10 cellular contexts compared by ENCODE assay signal in the genomic region with DNA sequence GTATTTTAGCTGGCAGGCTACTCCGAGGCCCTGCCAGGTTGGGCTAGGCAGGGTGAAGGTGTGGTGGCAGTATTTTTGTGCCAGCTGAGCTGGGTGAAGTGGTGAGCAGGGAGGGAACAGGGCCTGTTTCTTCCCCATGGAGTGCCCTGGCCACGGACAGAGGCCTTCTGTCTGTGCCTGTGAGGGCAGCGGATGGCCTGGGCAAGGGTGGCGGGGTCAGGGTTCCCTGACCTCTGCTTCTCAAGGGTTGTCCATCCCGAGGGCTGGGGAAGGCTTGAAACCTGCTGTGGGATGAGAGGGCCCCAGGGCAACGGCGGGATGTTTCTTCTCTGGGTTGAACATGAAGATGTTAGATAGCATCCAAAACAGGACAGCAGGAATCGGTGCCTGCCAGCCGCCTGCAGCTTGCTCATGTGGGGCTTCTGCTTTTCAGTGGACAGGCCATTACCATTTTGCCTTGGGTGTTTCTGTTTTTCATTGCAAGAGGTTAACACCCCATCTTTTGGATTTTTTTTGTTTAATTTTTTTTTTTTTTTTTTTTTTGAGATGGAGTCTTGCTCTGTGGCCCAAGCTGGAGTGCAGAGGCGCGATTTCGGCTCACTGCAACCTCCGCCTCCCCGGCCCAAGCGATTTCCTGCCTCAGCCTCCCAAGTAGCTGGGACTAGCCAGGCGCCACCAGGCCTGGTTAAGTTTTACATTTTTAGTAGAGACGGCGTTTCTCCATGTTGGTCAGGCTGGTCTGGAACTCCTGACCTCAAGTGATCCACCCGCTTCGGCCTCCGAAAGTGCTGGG. TPM values are rescaled to one million over a fixed set of nuclear protein-coding genes. Genes with fewer than 3 reads are reported as not detected.
DNase-seq lines count a peak whose midpoint lies in the region; ATAC-seq and TF ChIP-seq lines count a peak whose summit lies in the region.
"Had no signal": no experiment of that assay in that cellular context is flagged by ENCODE, and none has a peak within 500 bp of the region (broad histone marks: within the 10 kb centered on the region; RNA-seq: fewer than 3 reads in every experiment).

No MANE protein-coding gene starts in this region.

- H3K27me3 Mint-ChIP-seq in natural killer cell (ENCODE audit: low read depth in 2 of 2) (no peaks in the 10 kb centered on the region), immature natural killer cell (ENCODE audit: low read depth in 3 of 3) (peaks cover 3 to 5% (median 5%) of the 10 kb centered on the region in 3 donors)
- H3K27me3 Mint-ChIP-seq in natural killer cell treated with Interleukin-12 subunit alpha and Interleukin-12 subunit beta and Interleukin-15 and Interleukin-18, amount 100 ng/mL, for 72 hours: no peaks in the 10 kb centered on the region
- H3K27me3 Mint-ChIP-seq in activated T-helper 2 cell treated with anti-CD3 and anti-CD28 coated beads, Interferon-gamma antibody, Interleukin-2, Interleukin-4, amounts not matched to agents 10 μg/mL and 5 μg/mL and 100 μg/mL, durations not matched to agents 14 hours and 24 hours and 36 hours (ENCODE audit: low read depth): no peaks in the 10 kb centered on the region
- no peaks in the 10 kb centered on the region for H3K27me3 Mint-ChIP-seq in stimulated activated naive B cell treated with anti-CD40 and anti-IgM and Interleukin-4, amounts not matched to agents 10 μg/mL and 1 μg/mL and 100 μg/mL, for 72 hours

- no peak for ATAC-seq in natural killer cell
- no peak for ATAC-seq in natural killer cell treated with Interleukin-12 subunit alpha and Interleukin-12 subunit beta and Interleukin-15 and Interleukin-18, amount 100 ng/mL, for 72 hours
- ATAC-seq in stimulated activated naive B cell treated with anti-CD40 and anti-IgM and Interleukin-4, amounts not matched to agents 10 μg/mL and 1 μg/mL and 100 μg/mL, for 72 hours (replicated peaks): no peak
- ATAC-seq: psoas muscle had no signal

- no peak for TF ChIP-seq CTCF in natural killer cell (IDR thresholded peaks at IDR 0.05)

- H3K4me1 Mint-ChIP-seq in natural killer cell (peaks cover 40 to 50% of the 10 kb centered on the region in 2 donors), immature natural killer cell (peaks cover 43 to 45% of the 10 kb centered on the region in 2 donors)
- peaks cover 20 to 28% of the 10 kb centered on the region in 2 donors for H3K4me1 Mint-ChIP-seq in natural killer cell treated with Interleukin-12 subunit alpha and Interleukin-12 subunit beta and Interleukin-15 and Interleukin-18, amount 100 ng/mL, for 72 hours (ENCODE audit: low read depth in 2 of 2)
- H3K4me1 Mint-ChIP-seq in activated T-helper 2 cell treated with anti-CD3 and anti-CD28 coated beads, Interferon-gamma antibody, Interleukin-2, Interleukin-4, amounts not matched to agents 10 μg/mL and 5 μg/mL and 100 μg/mL, durations not matched to agents 14 hours and 24 hours and 36 hours (ENCODE audit: low read depth): peaks cover 11% of the 10 kb centered on the region
- peaks cover 28 to 48% of the 10 kb centered on the region in 2 donors for H3K4me1 Mint-ChIP-seq in stimulated activated naive B cell treated with anti-CD40 and anti-IgM and Interleukin-4, amounts not matched to agents 10 μg/mL and 1 μg/mL and 100 μg/mL, for 72 hours

- H3K27ac Mint-ChIP-seq in natural killer cell: peak overlapping the region; percentile 68 to 86
- peak overlapping the region in 1 of 2 donors; percentile 86 for H3K27ac Mint-ChIP-seq in natural killer cell treated with Interleukin-12 subunit alpha and Interleukin-12 subunit beta and Interleukin-15 and Interleukin-18, amount 100 ng/mL, for 72 hours
- H3K27ac Mint-ChIP-seq in activated T-helper 2 cell treated with anti-CD3 and anti-CD28 coated beads, Interferon-gamma antibody, Interleukin-2, Interleukin-4, amounts not matched to agents 10 μg/mL and 5 μg/mL and 100 μg/mL, durations not matched to agents 14 hours and 24 hours and 36 hours: peak overlapping the region; percentile 22
- peak overlapping the region; percentile 28 to 81 (median 70) for H3K27ac Mint-ChIP-seq in immature natural killer cell
- H3K27ac Mint-ChIP-seq in stimulated activated naive B cell treated with anti-CD40 and anti-IgM and Interleukin-4, amounts not matched to agents 10 μg/mL and 1 μg/mL and 100 μg/mL, for 72 hours: no peak overlapping the region

- intact Hi-C loops in natural killer cell (cut with micrococcal nuclease): no loop called here
- intact Hi-C loops in activated T-helper 2 cell treated with anti-CD3 and anti-CD28 coated beads, Interferon-gamma antibody, Interleukin-2, Interleukin-4, amounts not matched to agents 10 μg/mL and 5 μg/mL and 100 μg/mL, durations not matched to agents 14 hours and 24 hours and 36 hours (cut with micrococcal nuclease): no loop called here

- H3K4me3 Mint-ChIP-seq in natural killer cell (peak overlapping the region; percentile 28), immature natural killer cell (peak overlapping the region in 2 of 5 donors; percentile 9 to 21)
- H3K4me3 Mint-ChIP-seq in natural killer cell treated with Interleukin-12 subunit alpha and Interleukin-12 subunit beta and Interleukin-15 and Interleukin-18, amount 100 ng/mL, for 72 hours: no peak overlapping the region
- no peak overlapping the region for H3K4me3 Mint-ChIP-seq in activated T-helper 2 cell treated with anti-CD3 and anti-CD28 coated beads, Interferon-gamma antibody, Interleukin-2, Interleukin-4, amounts not matched to agents 10 μg/mL and 5 μg/mL and 100 μg/mL, durations not matched to agents 14 hours and 24 hours and 36 hours (ENCODE audit: low read depth)
- H3K4me3 Mint-ChIP-seq in stimulated activated naive B cell treated with anti-CD40 and anti-IgM and Interleukin-4, amounts not matched to agents 10 μg/mL and 1 μg/mL and 100 μg/mL, for 72 hours: peak overlapping the region in 1 of 2 donors; percentile 25

- DNase-seq in natural killer cell: no peak
- no peak for DNase-seq in natural killer cell treated with Interleukin-12 subunit alpha and Interleukin-12 subunit beta and Interleukin-15 and Interleukin-18, amount 100 ng/mL, for 72 hours (ENCODE audit: low spot score)
- no peak for DNase-seq in activated T-helper 2 cell treated with anti-CD3 and anti-CD28 coated beads, Interferon-gamma antibody, Interleukin-2, Interleukin-4, amounts not matched to agents 10 μg/mL and 5 μg/mL and 100 μg/mL, durations not matched to agents 14 hours and 24 hours and 36 hours (ENCODE audit: low spot score)
- DNase-seq in immature natural killer cell: no peak
- DNase-seq in NCI-H2029 (lab: John Stamatoyannopoulos, UW): no peak
- no peak for DNase-seq in stimulated activated naive B cell treated with anti-CD40 and anti-IgM and Interleukin-4, amounts not matched to agents 10 μg/mL and 1 μg/mL and 100 μg/mL, for 72 hours
- no peak for DNase-seq in activated naive CD4-positive, alpha-beta T cell treated with anti-CD3 and anti-CD28 coated beads, Interleukin-2, amount 50 U/mL, for 16 hours
- no peak for DNase-seq in stimulated activated CD4-positive, alpha-beta T cell treated with anti-CD3 and anti-CD28 coated beads, Interleukin-2, amount 100 ng/mL, for 24 hours
- DNase-seq: psoas muscle had no signal

- H3K9me3 Mint-ChIP-seq in natural killer cell: no peaks in the 10 kb centered on the region
- H3K9me3 Mint-ChIP-seq in natural killer cell treated with Interleukin-12 subunit alpha and Interleukin-12 subunit beta and Interleukin-15 and Interleukin-18, amount 100 ng/mL, for 72 hours: no peaks in the 10 kb centered on the region
- H3K9me3 Mint-ChIP-seq in activated T-helper 2 cell treated with anti-CD3 and anti-CD28 coated beads, Interferon-gamma antibody, Interleukin-2, Interleukin-4, amounts not matched to agents 10 μg/mL and 5 μg/mL and 100 μg/mL, durations not matched to agents 14 hours and 24 hours and 36 hours: no peaks in the 10 kb centered on the region
- H3K9me3 Mint-ChIP-seq in immature natural killer cell: no peaks in the 10 kb centered on the region
- H3K9me3 Mint-ChIP-seq in stimulated activated naive B cell treated with anti-CD40 and anti-IgM and Interleukin-4, amounts not matched to agents 10 μg/mL and 1 μg/mL and 100 μg/mL, for 72 hours: no peaks in the 10 kb centered on the region

- H3K36me3 Mint-ChIP-seq in natural killer cell (no peaks in the 10 kb centered on the region), immature natural killer cell (peaks cover 0 to 3% (median 0%) of the 10 kb centered on the region in 3 donors)
- no peaks in the 10 kb centered on the region for H3K36me3 Mint-ChIP-seq in natural killer cell treated with Interleukin-12 subunit alpha and Interleukin-12 subunit beta and Interleukin-15 and Interleukin-18, amount 100 ng/mL, for 72 hours
- peaks cover 32% of the 10 kb centered on the region for H3K36me3 Mint-ChIP-seq in activated T-helper 2 cell treated with anti-CD3 and anti-CD28 coated beads, Interferon-gamma antibody, Interleukin-2, Interleukin-4, amounts not matched to agents 10 μg/mL and 5 μg/mL and 100 μg/mL, durations not matched to agents 14 hours and 24 hours and 36 hours (ENCODE audit: low read depth)
- peaks cover 31 to 40% of the 10 kb centered on the region in 2 donors for H3K36me3 Mint-ChIP-seq in stimulated activated naive B cell treated with anti-CD40 and anti-IgM and Interleukin-4, amounts not matched to agents 10 μg/mL and 1 μg/mL and 100 μg/mL, for 72 hours

RNA-seq across cellular contexts. Expression of a gene that starts 3.3 kb away (rescaled TPM):
- total RNA-seq in natural killer cell: 100 to 1,000 TPM; 104 to 125 (median 112) TPM
- 100 to 1,000 TPM in 1 of 2 donors, 10 to 100 TPM in 1; 93.4 to 252 TPM for total RNA-seq in natural killer cell treated with Interleukin-12 subunit alpha and Interleukin-12 subunit beta and Interleukin-15 and Interleukin-18, amount 100 ng/mL, for 72 hours
- total RNA-seq in activated T-helper 2 cell treated with anti-CD3 and anti-CD28 coated beads, Interferon-gamma antibody, Interleukin-2, Interleukin-4, amounts not matched to agents 10 μg/mL and 5 μg/mL and 100 μg/mL, durations not matched to agents 14 hours and 24 hours and 36 hours: 170 and 172 TPM in 2 replicates
- polyA plus RNA-seq in immature natural killer cell: 1 to 10 TPM in 2 of 3 donors, under 1 TPM in 1; 0.82 to 3.0 (median 2.8) TPM

RNA-seq across cellular contexts. Expression of a gene that starts 24.6 kb away (rescaled TPM):
- 1 to 10 TPM in 2 of 3 donors, under 1 TPM in 1; 0.23 to 1.9 (median 1.8) TPM for total RNA-seq in natural killer cell
- 1 to 10 TPM; 2.7 to 3.7 TPM for total RNA-seq in natural killer cell treated with Interleukin-12 subunit alpha and Interleukin-12 subunit beta and Interleukin-15 and Interleukin-18, amount 100 ng/mL, for 72 hours
- total RNA-seq in activated T-helper 2 cell treated with anti-CD3 and anti-CD28 coated beads, Interferon-gamma antibody, Interleukin-2, Interleukin-4, amounts not matched to agents 10 μg/mL and 5 μg/mL and 100 μg/mL, durations not matched to agents 14 hours and 24 hours and 36 hours: 4.7 and 5.0 TPM in 2 replicates
- polyA plus RNA-seq in immature natural killer cell: 1 to 10 TPM in 1 of 3 donors, under 1 TPM in 2; 0.52 to 1.0 (median 0.79) TPM
- total RNA-seq: RPMI7951 had no signal

RNA-seq across cellular contexts. Expression of a gene that starts 51.7 kb away (rescaled TPM):
- 1 to 10 TPM; 1.7 to 4.6 (median 2.0) TPM for total RNA-seq in natural killer cell
- total RNA-seq in natural killer cell treated with Interleukin-12 subunit alpha and Interleukin-12 subunit beta and Interleukin-15 and Interleukin-18, amount 100 ng/mL, for 72 hours: 1 to 10 TPM in 1 of 2 donors, under 1 TPM in 1; 0.98 to 2.2 TPM
- 0.16 and 0.55 TPM in 2 replicates for total RNA-seq in activated T-helper 2 cell treated with anti-CD3 and anti-CD28 coated beads, Interferon-gamma antibody, Interleukin-2, Interleukin-4, amounts not matched to agents 10 μg/mL and 5 μg/mL and 100 μg/mL, durations not matched to agents 14 hours and 24 hours and 36 hours
- 10 to 100 TPM in 2 of 3 donors, 1 to 10 TPM in 1; 5.7 to 30.2 (median 18.1) TPM for polyA plus RNA-seq in immature natural killer cell
